ENCODE assay signal across 15 cellular contexts in genomic region chr10:109968954-109969644, GRCh38.
DNase-seq lines count a peak whose midpoint lies in the region; TF ChIP-seq lines count a peak whose summit lies in the region.
"Had no signal": no experiment of that assay in that cellular context is flagged by ENCODE, and none has a peak within 500 bp of the region (broad histone marks: within the 10 kb centered on the region; RNA-seq: fewer than 3 reads in every experiment).

No MANE protein-coding gene starts in this region.

- H3K27me3 ChIP-seq in layer of hippocampus (ENCODE audit: control insufficient read depth, insufficient read depth, low read length), result peaks cover 2% of the 10 kb centered on the region

- TF ChIP-seq RAD21 in Ishikawa (IDR thresholded peaks at IDR 0.05; ENCODE audit: low read depth), result no peak

- H3K27ac ChIP-seq in cingulate gyrus (ENCODE audit: low read depth, low read length), result peak overlapping the region; percentile 82
- H3K27ac ChIP-seq in layer of hippocampus (ENCODE audit: low read depth, low read length), result peak overlapping the region; percentile 66

- peak; percentile 47 for DNase-seq in pons (ENCODE audit: low spot score)
- no peak for DNase-seq in NCI-H1105 (lab: John Stamatoyannopoulos, UW)
- no peak for DNase-seq in SHP77 (lab: John Stamatoyannopoulos, UW)
- no peak for DNase-seq in NCI-H526 treated with DMSO at 0.1 percent for 48 hours (lab: John Stamatoyannopoulos, UW)
- no peak for DNase-seq in GF-D8 (lab: John Stamatoyannopoulos, UW)
- DNase-seq: activated CD4-positive, alpha-beta T cell treated with anti-CD3 and anti-CD28 coated beads, Interleukin-2, amount 50 U/mL, for 4 hours; effector CD8-positive, alpha-beta T cell; foreskin fibroblast; islet precursor cell; naive thymus-derived CD4-positive, alpha-beta T cell; NCI-H2107; stimulated activated CD4-positive, alpha-beta T cell treated with anti-CD3 and anti-CD28 coated beads, Interleukin-4, amount 100 ng/mL, for 4 hours had no signal

- TF ChIP-seq EP300 in Ishikawa (IDR thresholded peaks at IDR 0.05; ENCODE audit: borderline replicate concordance), result no peak

TF ChIP-seq in Ishikawa, 13 proteins besides CTCF, POLR2A, EP300 and RAD21:
- TF ChIP-seq TAF1 (IDR thresholded peaks at IDR 0.05; ENCODE audit: low read depth), result no peak
- TF ChIP-seq TCF12 (IDR thresholded peaks at IDR 0.05; ENCODE audit: low read depth), result 0 out of 2 replicates have a peak, but pooled peaks have one; percentile 9
- TF ChIP-seq REST (IDR thresholded peaks at IDR 0.05; ENCODE audit: low read depth), result no peak
- no peak for TF ChIP-seq USF1 (IDR thresholded peaks at IDR 0.05)
